ENCODE assay signal across 10 cellular contexts in the genomic region with DNA sequence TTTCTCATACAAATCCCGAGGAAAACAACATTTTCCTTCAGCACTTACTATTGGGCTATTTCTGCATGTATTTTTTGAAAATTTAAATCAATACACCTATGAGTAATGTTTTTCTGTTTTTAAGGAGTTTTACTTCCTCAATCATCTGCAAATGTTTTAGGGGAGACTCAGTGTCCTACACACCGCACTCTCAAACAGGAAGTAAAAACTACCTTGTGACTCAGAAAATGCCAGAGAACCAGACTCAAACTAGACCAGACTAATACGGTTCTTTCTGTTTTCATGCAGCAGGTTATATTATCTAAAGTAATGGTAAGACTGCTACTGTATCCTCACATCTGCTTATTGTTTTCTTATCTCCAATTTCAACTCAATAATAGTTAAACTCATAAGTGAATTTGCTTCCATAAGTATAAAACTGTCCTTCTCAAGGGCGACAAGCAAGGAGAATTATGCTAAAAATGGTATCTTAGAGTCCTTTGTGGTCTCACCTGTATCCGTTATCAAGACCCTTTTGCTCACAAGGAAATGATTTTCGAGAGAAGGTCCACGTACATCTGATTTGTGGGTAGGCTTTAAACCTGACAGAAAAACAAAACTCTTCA. TPM values are rescaled to one million over a fixed set of nuclear protein-coding genes. Genes with fewer than 3 reads are reported as not detected.
DNase-seq lines count a peak whose midpoint lies in the region; ATAC-seq and TF ChIP-seq lines count a peak whose summit lies in the region.
"Had no signal": no experiment of that assay in that cellular context is flagged by ENCODE, and none has a peak within 500 bp of the region (broad histone marks: within the 10 kb centered on the region; RNA-seq: fewer than 3 reads in every experiment).

No MANE protein-coding gene starts in this region.

- no peak overlapping the region for H3K4me3 ChIP-seq in esophagus squamous epithelium
- H3K4me3 ChIP-seq: cardiac muscle cell had no signal

- H3K4me1 ChIP-seq in esophagus squamous epithelium = no peaks in the 10 kb centered on the region

- peaks cover 0 to 43% (median 7%) of the 10 kb centered on the region in 4 donors for H3K4me1 Mint-ChIP-seq in naive thymus-derived CD8-positive, alpha-beta T cell

- H3K27me3 ChIP-seq in esophagus squamous epithelium = peaks cover 0 to 41% (median 0%) of the 10 kb centered on the region in 4 donors

- H3K27ac ChIP-seq in esophagus squamous epithelium = no peak overlapping the region
- H3K27ac ChIP-seq: cardiac muscle cell had no signal

- peak; percentile 28 for DNase-seq in NCI-H226
- no peak for DNase-seq in naive thymus-derived CD8-positive, alpha-beta T cell
- no peak for DNase-seq in middle frontal gyrus (ENCODE audit: extremely low spot score, low spot score)
- no peak for DNase-seq in activated effector memory CD4-positive, alpha-beta T cell treated with Interleukin-2 at 50 U/mL for 16 hours
- no peak for DNase-seq in NCI-H2171 treated with DMSO at 0.1 percent for 48 hours (lab: John Stamatoyannopoulos, UW)
- no peak for DNase-seq in esophagus squamous epithelium (lab: John Stamatoyannopoulos, UW)
- DNase-seq: nucleus accumbens had no signal

- ATAC-seq in GM19025 (IDR thresholded peaks at IDR 0.05; ENCODE audit: low read depth, unreplicated experiment) (peak; percentile 77), HG02840 (IDR thresholded peaks at IDR 0.05; ENCODE audit: low FRiP score, unreplicated experiment) (peak; percentile 90)
- ATAC-seq in naive thymus-derived CD8-positive, alpha-beta T cell = peak in 1 of 2 donors; percentile 73

- peak overlapping the region in 6 of 10 donors; percentile 18 to 81 (median 74) for H3K27ac Mint-ChIP-seq in naive thymus-derived CD8-positive, alpha-beta T cell

- intact Hi-C loops in esophagus squamous epithelium (cut with DNase I) = no loop called here

- H3K36me3 ChIP-seq in esophagus squamous epithelium = no peaks in the 10 kb centered on the region
- H3K36me3 ChIP-seq: cardiac muscle cell had no signal

- no peaks in the 10 kb centered on the region for H3K27me3 Mint-ChIP-seq in naive thymus-derived CD8-positive, alpha-beta T cell

- no peaks in the 10 kb centered on the region for H3K9me3 ChIP-seq in esophagus squamous epithelium

- no peaks in the 10 kb centered on the region for H3K9me3 Mint-ChIP-seq in naive thymus-derived CD8-positive, alpha-beta T cell

- TF ChIP-seq CTCF in esophagus squamous epithelium (IDR thresholded peaks at IDR 0.05) = no peak

- H3K36me3 Mint-ChIP-seq in naive thymus-derived CD8-positive, alpha-beta T cell = no peaks in the 10 kb centered on the region

- 45 to 52% methylated on average over 7 of the region's 7 CpGs for WGBS in esophagus squamous epithelium, 2 donors

- TF ChIP-seq POLR2A in esophagus squamous epithelium (IDR thresholded peaks at IDR 0.05) = peak in 1 of 4 donors; percentile 24

- H3K4me3 Mint-ChIP-seq in naive thymus-derived CD8-positive, alpha-beta T cell = peak overlapping the region in 2 of 10 donors; percentile 23 to 37

- POLR2A ChIA-PET in naive thymus-derived CD8-positive, alpha-beta T cell (lab: Charles Lee) = no interaction called here

RNA-seq across cellular contexts. Expression of gene FLT3, which starts 52.5 kb away (rescaled TPM):
- under 1 TPM; 0.08 to 0.13 TPM for total RNA-seq in naive thymus-derived CD8-positive, alpha-beta T cell
- not detected for polyA plus RNA-seq in naive thymus-derived CD8-positive, alpha-beta T cell
- total RNA-seq in esophagus squamous epithelium = 1 to 10 TPM in 2 of 4 donors, under 1 TPM in 2; 0.09 to 1.5 (median 0.96) TPM
- polyA plus RNA-seq: cardiac muscle cell had no signal

RNA-seq across cellular contexts. Expression of gene URAD, which starts 59.4 kb away (rescaled TPM):
- not detected for total RNA-seq in naive thymus-derived CD8-positive, alpha-beta T cell
- not detected for polyA plus RNA-seq in naive thymus-derived CD8-positive, alpha-beta T cell
- total RNA-seq in esophagus squamous epithelium = not detected
- total RNA-seq: cardiac muscle cell had no signal
- polyA plus RNA-seq: cardiac muscle cell had no signal
